ENCODE assay signal across 8 cellular contexts in genomic region chr18:31741096-31741735, GRCh38. TPM values are rescaled to one million over a fixed set of nuclear protein-coding genes. Genes with fewer than 3 reads are reported as not detected.
A peak's percentile ranks its signal among the peaks of the same experiment; 100 is the strongest.
DNase-seq lines count a peak whose midpoint lies in the region; TF ChIP-seq lines count a peak whose summit lies in the region.

No MANE protein-coding gene starts in this region.

- H3K27ac ChIP-seq in osteoblast (ENCODE audit: low read depth, low read length): no peak overlapping the region

- H2AFZ ChIP-seq in osteoblast (ENCODE audit: low read length): no peak overlapping the region

- no peaks in the 10 kb centered on the region for H3K79me2 ChIP-seq in osteoblast (ENCODE audit: insufficient read depth, low read length)

- DNase-seq in T-helper 2 cell (peak in 4 of 5 experiments; percentile 6 to 44 (median 28)), NAMALWA (ENCODE audit: low spot score) (peak; percentile 73), endothelial cell (ENCODE audit: low spot score) (peak; percentile 34), osteoblast (ENCODE audit: insufficient read length, low spot score, missing footprints) (no peak), NCI-H226 (no peak), NCI-H510A treated with DMSO at 0.1 percent for 48 hours (lab: John Stamatoyannopoulos, UW) (no peak)
- DNase-seq in T-helper 2 cell treated with Interferon-gamma antibody and Interleukin-4, amounts not matched to agents 5 μg/mL and 100 μg/mL, for 36 hours (ENCODE audit: low spot score): no peak
- DNase-seq in activated CD4-positive, alpha-beta T cell treated with anti-CD3 and anti-CD28 coated beads for 1 hour: peak; percentile 22

- no peak overlapping the region for H3K4me3 ChIP-seq in osteoblast (ENCODE audit: insufficient read depth, low read length)

- no peaks in the 10 kb centered on the region for H3K4me1 Mint-ChIP-seq in T-helper 2 cell treated with Interferon-gamma antibody and Interleukin-4, amounts not matched to agents 5 μg/mL and 100 μg/mL, for 36 hours (ENCODE audit: low read depth)
- no peaks in the 10 kb centered on the region for H3K4me1 Mint-ChIP-seq in endothelial cell (ENCODE audit: unreplicated experiment)

- no peak overlapping the region for H3K27ac Mint-ChIP-seq in T-helper 2 cell treated with Interferon-gamma antibody and Interleukin-4, amounts not matched to agents 5 μg/mL and 100 μg/mL, for 36 hours
- no peak overlapping the region for H3K27ac Mint-ChIP-seq in endothelial cell (ENCODE audit: unreplicated experiment)

- no peak overlapping the region for H3K4me2 ChIP-seq in osteoblast (ENCODE audit: insufficient read depth, low read length)

- no peaks in the 10 kb centered on the region for H3K4me1 ChIP-seq in osteoblast (ENCODE audit: insufficient read depth, low read length)

- H3K9me3 ChIP-seq in osteoblast (ENCODE audit: low read depth, low read length): no peaks in the 10 kb centered on the region

- H3K27me3 Mint-ChIP-seq in T-helper 2 cell treated with Interferon-gamma antibody and Interleukin-4, amounts not matched to agents 5 μg/mL and 100 μg/mL, for 36 hours (ENCODE audit: low read depth): no peaks in the 10 kb centered on the region
- peaks cover 3% of the 10 kb centered on the region for H3K27me3 Mint-ChIP-seq in endothelial cell (ENCODE audit: unreplicated experiment)

- no peaks in the 10 kb centered on the region for H4K20me1 ChIP-seq in osteoblast (ENCODE audit: insufficient read depth, low read length)

- H3K36me3 Mint-ChIP-seq in T-helper 2 cell treated with Interferon-gamma antibody and Interleukin-4, amounts not matched to agents 5 μg/mL and 100 μg/mL, for 36 hours (ENCODE audit: low read depth): no peaks in the 10 kb centered on the region
- peaks cover 9% of the 10 kb centered on the region for H3K36me3 Mint-ChIP-seq in endothelial cell (ENCODE audit: low read depth, unreplicated experiment)

- no peak overlapping the region for H3K4me3 Mint-ChIP-seq in T-helper 2 cell treated with Interferon-gamma antibody and Interleukin-4, amounts not matched to agents 5 μg/mL and 100 μg/mL, for 36 hours
- H3K4me3 Mint-ChIP-seq in endothelial cell (ENCODE audit: unreplicated experiment): no peak overlapping the region

- no peaks in the 10 kb centered on the region for H3K9me3 Mint-ChIP-seq in T-helper 2 cell treated with Interferon-gamma antibody and Interleukin-4, amounts not matched to agents 5 μg/mL and 100 μg/mL, for 36 hours
- H3K9me3 Mint-ChIP-seq in endothelial cell (ENCODE audit: unreplicated experiment): peaks cover 10% of the 10 kb centered on the region

- no peaks in the 10 kb centered on the region for H3K27me3 ChIP-seq in osteoblast (ENCODE audit: insufficient read depth, low read length)

- TF ChIP-seq CTCF in endothelial cell (IDR thresholded peaks at IDR 0.05; ENCODE audit: unreplicated experiment) (peak; percentile 99), osteoblast (IDR thresholded peaks at IDR 0.05; ENCODE audit: extremely low read depth, low read depth, low read length) (peak; percentile 76)

- no peaks in the 10 kb centered on the region for H3K36me3 ChIP-seq in osteoblast (ENCODE audit: insufficient read depth, low read length)

RNA-seq across cellular contexts. Expression of gene SLC25A52, which starts 19.5 kb away (rescaled TPM):
- total RNA-seq in endothelial cell (ENCODE audit: unreplicated experiment) (0.23 TPM), osteoblast (not detected in 2 replicates)

RNA-seq across cellular contexts. Expression of gene B4GALT6, which starts 56.8 kb away (rescaled TPM):
- 31.6 TPM for total RNA-seq in endothelial cell (ENCODE audit: unreplicated experiment)
- total RNA-seq in osteoblast: 2.2 and 2.9 TPM in 2 replicates

Comparison
In these comparisons a context has a peak if more than half of its experiments do, and no peak if none do; other contexts are left out.
1. DNase-seq: peak in T-helper 2 cell (4 of 5), NAMALWA (single experiment), activated CD4-positive, alpha-beta T cell treated with anti-CD3 and anti-CD28 coated beads for 1 hour (single experiment) and endothelial cell (single experiment); none in T-helper 2 cell treated with Interferon-gamma antibody and Interleukin-4, amounts not matched to agents 5 μg/mL and 100 μg/mL, for 36 hours (single experiment), osteoblast (single experiment), NCI-H226 (single experiment) and NCI-H510A treated with DMSO at 0.1 percent for 48 hours (single experiment).